ENCODE assay signal across 10 cellular contexts in genomic region chr17:3890893-3891219, GRCh38. TPM values are rescaled to one million over a fixed set of nuclear protein-coding genes. Genes with fewer than 3 reads are reported as not detected.
A peak's percentile ranks its signal among the peaks of the same experiment; 100 is the strongest.
DNase-seq lines count a peak whose midpoint lies in the region; ATAC-seq lines count a peak whose summit lies in the region.
"Had no signal": no experiment of that assay in that cellular context is flagged by ENCODE, and none has a peak within 500 bp of the region (broad histone marks: within the 10 kb centered on the region; RNA-seq: fewer than 3 reads in every experiment).

No MANE protein-coding gene starts in this region.

- ATAC-seq in effector memory CD8-positive, alpha-beta T cell (replicated peaks) = no peak

- H3K4me3 Mint-ChIP-seq in effector memory CD8-positive, alpha-beta T cell = peak overlapping the region; percentile 78

- H3K9me3 Mint-ChIP-seq in effector memory CD8-positive, alpha-beta T cell = no peaks in the 10 kb centered on the region

- DNase-seq in DMS 273 (lab: John Stamatoyannopoulos, UW; ENCODE audit: unreplicated experiment) (peak; percentile 83), DMS 273 treated with DMSO at 0.1 percent for 48 hours (lab: John Stamatoyannopoulos, UW) (no peak), NCI-H82 treated with DMSO at 0.1 percent for 48 hours (lab: John Stamatoyannopoulos, UW; ENCODE audit: unreplicated experiment) (peak; percentile 67), renal cortical epithelial cell (ENCODE audit: low read depth) (peak; percentile 31), RKO (ENCODE audit: low spot score) (no peak), hypothalamus (lab: John Stamatoyannopoulos, UW) (no peak)
- no peak for DNase-seq in effector memory CD8-positive, alpha-beta T cell
- DNase-seq in central memory CD4-positive, alpha-beta T cell = no peak
- DNase-seq: effector CD8-positive, alpha-beta T cell had no signal

- peaks cover 7% of the 10 kb centered on the region for H3K36me3 Mint-ChIP-seq in effector memory CD8-positive, alpha-beta T cell (ENCODE audit: insufficient read depth)

- H3K27me3 Mint-ChIP-seq in effector memory CD8-positive, alpha-beta T cell = no peaks in the 10 kb centered on the region

- H3K27ac Mint-ChIP-seq in effector memory CD8-positive, alpha-beta T cell = peak overlapping the region; percentile 32 to 85

- peaks cover 31 to 47% of the 10 kb centered on the region in 2 donors for H3K4me1 Mint-ChIP-seq in effector memory CD8-positive, alpha-beta T cell (ENCODE audit: low read depth in 2 of 2)

RNA-seq across cellular contexts. Expression of gene CAMKK1, which starts 2.0 kb away (rescaled TPM):
- total RNA-seq in renal cortical epithelial cell = 4.3 and 8.9 TPM in 2 replicates

RNA-seq across cellular contexts. Expression of gene P2RX1, which starts 25.4 kb away (rescaled TPM):
- total RNA-seq in renal cortical epithelial cell = not detected in 2 replicates
- total RNA-seq: pulmonary artery endothelial cell had no signal

RNA-seq across cellular contexts. Expression of gene NCBP3, which starts 44.8 kb away (rescaled TPM):
- 21.4 and 35.5 TPM in 2 replicates for total RNA-seq in renal cortical epithelial cell

Comparison
In these comparisons a context has a peak if more than half of its experiments do, and no peak if none do; other contexts are left out.
1. DNase-seq: peak in DMS 273 (single experiment), NCI-H82 treated with DMSO at 0.1 percent for 48 hours (single experiment) and renal cortical epithelial cell (single experiment); none in DMS 273 treated with DMSO at 0.1 percent for 48 hours (single experiment), effector memory CD8-positive, alpha-beta T cell (0 of 3), RKO (single experiment), hypothalamus (0 of 51) and central memory CD4-positive, alpha-beta T cell (single experiment).